Comparison of ENCODE assay signal across 12 cellular contexts in the genomic region with DNA sequence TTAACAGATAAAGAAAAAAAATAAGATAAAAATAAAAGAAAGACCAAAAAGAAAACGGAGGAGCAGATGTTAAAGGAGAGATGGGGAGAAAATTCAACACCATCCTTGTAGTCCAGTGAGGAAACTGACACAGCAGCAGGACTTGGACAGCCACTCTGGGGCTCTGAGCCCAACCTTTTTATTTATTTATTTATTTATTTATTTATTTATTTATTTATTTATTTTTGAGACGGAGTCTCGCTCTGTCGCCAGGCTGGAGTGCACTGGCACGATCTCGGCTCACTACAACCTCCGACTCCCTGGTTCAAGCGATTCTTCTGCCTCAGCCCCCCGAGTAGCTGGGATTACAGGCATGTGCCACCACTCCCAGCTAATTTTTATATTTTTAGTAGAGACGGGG. TPM values are rescaled to one million over a fixed set of nuclear protein-coding genes. Genes with fewer than 3 reads are reported as not detected.
DNase-seq lines count a peak whose midpoint lies in the region; ATAC-seq and TF ChIP-seq lines count a peak whose summit lies in the region.
"Not testable (repeated sequence)": the region's sequence is repeated elsewhere in the genome, so short reads cannot be mapped to it uniquely, and the experiment has no call there.
"Had no signal": no experiment of that assay in that cellular context is flagged by ENCODE, and none has a peak within 500 bp of the region (broad histone marks: within the 10 kb centered on the region; RNA-seq: fewer than 3 reads in every experiment).

No MANE protein-coding gene starts in this region.

- H3K9me3 ChIP-seq in BLaER1; left ventricle myocardium inferior (replicated peaks); gastrocnemius medialis: not testable (repeated sequence)

- H3K4me3 Mint-ChIP-seq in WTC11: not testable (repeated sequence)

- H3K27me3 ChIP-seq in BLaER1; left ventricle myocardium inferior (ENCODE audit: low read depth); gastrocnemius medialis: not testable (repeated sequence)

- H3K4me2 ChIP-seq in BLaER1: peak overlapping the region; percentile 70; the same call in 1 of the 2 replicates

- CTCF ChIA-PET in WTC11 (lab: Charles Lee): interaction anchor here (1.0 to 3.9 kb wide), 4 partner anchors 9 to 141 kb away, joined by 3 to 27 read pairs (median 12); no protein-coding TSS in a partner anchor

- H3K36me3 ChIP-seq in BLaER1, left ventricle myocardium inferior, gastrocnemius medialis: not testable (repeated sequence)

- not testable (repeated sequence) for H3K27me3 Mint-ChIP-seq in WTC11 (ENCODE audit: low read depth)

- POLR2A ChIA-PET in WTC11 (lab: Charles Lee): not testable (repeated sequence)

- not testable (repeated sequence) for TF ChIP-seq POLR2A in gastrocnemius medialis (IDR thresholded peaks at IDR 0.05)

- H3K4me3 ChIP-seq in BLaER1, left ventricle myocardium inferior, gastrocnemius medialis: not testable (repeated sequence)

- H3K4me1 Mint-ChIP-seq in WTC11: peaks cover 67% of the 10 kb centered on the region

- not testable (repeated sequence) for H3K27ac ChIP-seq in BLaER1
- peak overlapping the region; percentile 90 for H3K27ac ChIP-seq in left ventricle myocardium inferior (replicated peaks)
- H3K27ac ChIP-seq in gastrocnemius medialis: peak overlapping the region; percentile 70 to 100 (median 97)

- DNase-seq in WTC11 (ENCODE audit: low spot score); left ventricle myocardium inferior; gastrocnemius medialis: not testable (repeated sequence)
- DNase-seq in Right ventricle myocardium superior: peak; percentile 8

- peaks cover 73% of the 10 kb centered on the region for H3K4me1 ChIP-seq in BLaER1
- H3K4me1 ChIP-seq in left ventricle myocardium inferior: peaks cover 30% of the 10 kb centered on the region
- peaks cover 40 to 47% of the 10 kb centered on the region in 2 donors for H3K4me1 ChIP-seq in gastrocnemius medialis

- not testable (repeated sequence) for TF ChIP-seq CTCF in WTC11 (IDR thresholded peaks at IDR 0.05); left ventricle myocardium inferior (IDR thresholded peaks at IDR 0.05; ENCODE audit: borderline replicate concordance); gastrocnemius medialis (IDR thresholded peaks at IDR 0.05 in 4 of 5, conservative IDR thresholded peaks at IDR 0.05 in 1 of 5)

- intact Hi-C loops in Right ventricle myocardium superior (cut with DNase I); left ventricle myocardium inferior (cut with micrococcal nuclease); gastrocnemius medialis (cut with DNase I; ENCODE audit: low total_unique reads): not testable (repeated sequence)

- not testable (repeated sequence) for H3K9me3 Mint-ChIP-seq in WTC11

- H3K36me3 Mint-ChIP-seq in WTC11: not testable (repeated sequence)

- not testable (repeated sequence) for H3K27ac Mint-ChIP-seq in WTC11

- H4K20me1 ChIP-seq in BLaER1: not testable (repeated sequence)

- in situ Hi-C loops in gastrocnemius medialis (cut with MboI; ENCODE audit: low sequenced_read_pairs in 4 of 4): not testable (repeated sequence)

- H3K9ac ChIP-seq in BLaER1: not testable (repeated sequence)

- ATAC-seq in WTC11; Right ventricle myocardium superior (ENCODE audit: poor library complexity); gastrocnemius medialis: not testable (repeated sequence)

TF ChIP-seq in WTC11, 78 proteins besides CTCF, POLR2A, EP300 and RAD21:
- TF ChIP-seq HMGA2 (CRISPR knock-in tag; IDR thresholded peaks at IDR 0.05): 0 out of 2 replicates have a peak, but pooled peaks have one; percentile 29

RNA-seq across cellular contexts. Expression of gene ATP1A2, which starts 4.1 kb away (rescaled TPM):
- total RNA-seq in WTC11 (2021): 22.8 to 25.6 TPM (median 23.2 TPM) in 3 replicates
- total RNA-seq in Right ventricle myocardium superior: 210 TPM
- 401 TPM for total RNA-seq in left ventricle myocardium inferior
- total RNA-seq in gastrocnemius medialis: 100 to 1,000 TPM; 281 to 710 (median 413) TPM
- total RNA-seq: B cell; CD4-positive, alpha-beta memory T cell; CD4-positive, CD25-positive, alpha-beta regulatory T cell; CD8-positive, alpha-beta memory T cell; Daoy; G401; GM12878 had no signal

RNA-seq across cellular contexts. Expression of gene IGSF8, which starts 13.0 kb away (rescaled TPM):
- total RNA-seq in WTC11 (2021) (86.7 to 101 TPM (median 95.1 TPM) in 3 replicates), Right ventricle myocardium superior (18.5 TPM), left ventricle myocardium inferior (18.2 TPM), gastrocnemius medialis (10 to 100 TPM in 1 of 4 donors, 1 to 10 TPM in 3; 3.4 to 12.8 (median 8.7) TPM)

RNA-seq across cellular contexts. Expression of gene KCNJ9, which starts 30.1 kb away (rescaled TPM):
- 0.09 to 0.14 TPM in 2 of 3 replicates, not detected in the other for total RNA-seq in WTC11 (2021)
- not detected for total RNA-seq in Right ventricle myocardium superior
- total RNA-seq in left ventricle myocardium inferior: 0.05 TPM
- total RNA-seq in gastrocnemius medialis: not detected
- total RNA-seq: B cell; CD4-positive, alpha-beta memory T cell; CD4-positive, CD25-positive, alpha-beta regulatory T cell; Daoy; G401; GM12878 had no signal

RNA-seq across cellular contexts. Expression of gene ATP1A4, which starts 39.9 kb away (rescaled TPM):
- total RNA-seq in WTC11 (2021) (0.37 to 0.78 TPM (median 0.55 TPM) in 3 replicates), Right ventricle myocardium superior (0.40 TPM), left ventricle myocardium inferior (0.11 TPM), gastrocnemius medialis (under 1 TPM in 2 of 4 donors, not detected in 2; 0.07 to 0.47 TPM)
- total RNA-seq: B cell; CD4-positive, alpha-beta memory T cell; CD4-positive, CD25-positive, alpha-beta regulatory T cell; CD8-positive, alpha-beta memory T cell; Daoy; G401 had no signal

RNA-seq across cellular contexts. Expression of gene KCNJ10, which starts 41.5 kb away (rescaled TPM):
- total RNA-seq in WTC11 (2021): 1.4 to 1.6 TPM (median 1.4 TPM) in 3 replicates
- 0.16 TPM for total RNA-seq in Right ventricle myocardium superior
- not detected for total RNA-seq in left ventricle myocardium inferior
- total RNA-seq in gastrocnemius medialis: not detected
- total RNA-seq: B cell; CD4-positive, alpha-beta memory T cell; CD4-positive, CD25-positive, alpha-beta regulatory T cell; G401 had no signal
